In genomic region chr11:126072141-126072741, GRCh38 we compare ENCODE assay signal across 18 cellular contexts. TPM values are rescaled to one million over a fixed set of nuclear protein-coding genes. Genes with fewer than 3 reads are reported as not detected.
DNase-seq lines count a peak whose midpoint lies in the region; ATAC-seq and TF ChIP-seq lines count a peak whose summit lies in the region.
"Had no signal": no experiment of that assay in that cellular context is flagged by ENCODE, and none has a peak within 500 bp of the region (broad histone marks: within the 10 kb centered on the region; RNA-seq: fewer than 3 reads in every experiment).

No MANE protein-coding gene starts in this region.

- H3K9me2 ChIP-seq in GM23338 (ENCODE audit: insufficient read depth): no peaks in the 10 kb centered on the region

- H3K79me2 ChIP-seq in GM23338 (replicated peaks; ENCODE audit: insufficient read depth): no peaks in the 10 kb centered on the region
- H3K79me2 ChIP-seq in trophoblast cell (ENCODE audit: control insufficient read depth, insufficient read depth, low read length, poor library complexity): no peaks in the 10 kb centered on the region
- H3K79me2 ChIP-seq: hepatocyte had no signal

- no peaks in the 10 kb centered on the region for H4K20me1 ChIP-seq in GM23338 (replicated peaks; ENCODE audit: insufficient read depth)

- peak overlapping the region; percentile 32 for H2BK12ac ChIP-seq in trophoblast cell (ENCODE audit: low read length)

- H4K8ac ChIP-seq in trophoblast cell (ENCODE audit: low read depth, low read length): no peak overlapping the region

- no peaks in the 10 kb centered on the region for H3K9me3 ChIP-seq in trophoblast cell (ENCODE audit: insufficient read depth, low read depth, low read length)
- H3K9me3 ChIP-seq: upper lobe of right lung had no signal

- H3K9me3 Mint-ChIP-seq in GM23338 (no peaks in the 10 kb centered on the region), WTC11 (no peaks in the 10 kb centered on the region; the same call in 1 of the 2 replicates), glutamatergic neuron (ENCODE audit: unreplicated experiment) (no peaks in the 10 kb centered on the region)
- H3K9me3 Mint-ChIP-seq: T-cell had no signal

- H2AFZ ChIP-seq in GM23338: peak overlapping the region; percentile 74
- H2AFZ ChIP-seq in trophoblast cell (ENCODE audit: insufficient read depth, low read length, poor library complexity): no peak overlapping the region
- H2AFZ ChIP-seq: hepatocyte had no signal

- no peaks in the 10 kb centered on the region for H3K36me3 ChIP-seq in GM23338 (ENCODE audit: insufficient read depth)
- no peaks in the 10 kb centered on the region for H3K36me3 ChIP-seq in trophoblast cell (ENCODE audit: control insufficient read depth in 1 of 2, insufficient read depth in 2 of 2, low read length in 2 of 2)
- H3K36me3 ChIP-seq: upper lobe of right lung had no signal

- no peak overlapping the region for H3K9ac ChIP-seq in trophoblast cell (ENCODE audit: low read length)

- DNase-seq in GM23338 (ENCODE audit: low spot score) (peak; percentile 56), NCI-H2171 (lab: John Stamatoyannopoulos, UW) (peak; percentile 6), WTC11 (ENCODE audit: low spot score) (no peak), trophoblast cell (no peak), glutamatergic neuron (no peak), ureter (ENCODE audit: low spot score) (no peak), NCI-H2227 treated with DMSO at 0.1 percent for 48 hours (lab: John Stamatoyannopoulos, UW) (no peak)
- DNase-seq: activated CD4-positive, alpha-beta T cell treated with anti-CD3 and anti-CD28 coated beads for 1 hour; erythroblast; IMR-90; NCI-H1092 treated with DMSO at 0.1 percent for 48 hours; T-cell; upper lobe of right lung had no signal

- no peak overlapping the region for H4K12ac ChIP-seq in trophoblast cell (ENCODE audit: low read depth, low read length)

- H3K18ac ChIP-seq in trophoblast cell (ENCODE audit: low read length): no peak overlapping the region

- H3K4ac ChIP-seq in trophoblast cell (ENCODE audit: low read depth, low read length): no peak overlapping the region

- peak overlapping the region; percentile 54 for H4K91ac ChIP-seq in trophoblast cell (ENCODE audit: low read depth, low read length)

- H3K4me3 Mint-ChIP-seq in GM23338: peak overlapping the region; percentile 31; the same call in 2 of the 3 replicates
- peak overlapping the region; percentile 11 for H3K4me3 Mint-ChIP-seq in WTC11
- no peak overlapping the region for H3K4me3 Mint-ChIP-seq in glutamatergic neuron (ENCODE audit: unreplicated experiment)
- H3K4me3 Mint-ChIP-seq: B cell; stimulated activated memory B cell treated with anti-CD40 and anti-IgM and Interleukin-4, amounts not matched to agents 10 μg/mL and 1 μg/mL and 100 μg/mL, for 72 hours; T-cell had no signal

- POLR2A ChIA-PET in WTC11 (lab: Charles Lee): interaction anchor here (1.6 kb wide), 1 partner anchor 10 kb away, joined by 5 read pairs; the partner anchor contains the start of gene CDON

- H3K27me3 Mint-ChIP-seq in GM23338 (ENCODE audit: insufficient read depth, low read depth, poor library complexity): peaks cover 7% of the 10 kb centered on the region
- H3K27me3 Mint-ChIP-seq in WTC11 (ENCODE audit: low read depth): no peaks in the 10 kb centered on the region
- peaks cover 1% of the 10 kb centered on the region for H3K27me3 Mint-ChIP-seq in glutamatergic neuron (ENCODE audit: unreplicated experiment)

- no peaks in the 10 kb centered on the region for H3F3A ChIP-seq in GM23338 (replicated peaks; ENCODE audit: low read depth)

- H2BK120ac ChIP-seq in trophoblast cell (ENCODE audit: insufficient read depth, low read length, poor library complexity): no peak overlapping the region

- ATAC-seq in GM23338 (peak; percentile 32), WTC11 (peak; percentile 32), GM19324 (IDR thresholded peaks at IDR 0.05; ENCODE audit: low FRiP score, unreplicated experiment) (no peak)
- ATAC-seq: left lobe of liver; stimulated activated memory B cell treated with anti-CD40 and anti-IgM and Interleukin-4, amounts not matched to agents 10 μg/mL and 1 μg/mL and 100 μg/mL, for 72 hours; T-cell; upper lobe of right lung had no signal

- H3K4me1 ChIP-seq in GM23338 (ENCODE audit: insufficient read depth) (peaks cover 25% of the 10 kb centered on the region), trophoblast cell (ENCODE audit: control insufficient read depth in 1 of 2, insufficient read depth in 2 of 2, low read length in 2 of 2) (peaks cover 0 to 3% of the 10 kb centered on the region in 2 experiments)
- H3K4me1 ChIP-seq: upper lobe of right lung had no signal

- H3K14ac ChIP-seq in trophoblast cell (ENCODE audit: low read length): no peak overlapping the region

- no peak overlapping the region for H2BK5ac ChIP-seq in trophoblast cell (ENCODE audit: low read depth, low read length, poor library complexity)

- no peak overlapping the region for H3K27ac Mint-ChIP-seq in GM23338
- H3K27ac Mint-ChIP-seq in WTC11: peak overlapping the region; percentile 6; the same call in 1 of the 2 replicates
- no peak overlapping the region for H3K27ac Mint-ChIP-seq in glutamatergic neuron (ENCODE audit: unreplicated experiment)
- H3K27ac Mint-ChIP-seq: B cell; stimulated activated memory B cell treated with anti-CD40 and anti-IgM and Interleukin-4, amounts not matched to agents 10 μg/mL and 1 μg/mL and 100 μg/mL, for 72 hours; T-cell had no signal

- peak overlapping the region; percentile 3; the same call in 1 of the 2 replicates for H3K4me3 ChIP-seq in GM23338
- H3K4me3 ChIP-seq in trophoblast cell (ENCODE audit: low read depth, low read length): no peak overlapping the region
- H3K4me3 ChIP-seq: hepatocyte, upper lobe of right lung had no signal

- H3K23ac ChIP-seq in trophoblast cell (ENCODE audit: low read length): no peak overlapping the region

- H3K27ac ChIP-seq in GM23338 (ENCODE audit: low read depth): 0 out of 2 replicates have a peak overlapping the region, but pooled peaks have one; percentile 23
- no peak overlapping the region for H3K27ac ChIP-seq in trophoblast cell (ENCODE audit: low read depth, low read length)
- H3K27ac ChIP-seq: hepatocyte, upper lobe of right lung had no signal

- H3K4me2 ChIP-seq in GM23338: peak overlapping the region; percentile 55
- H3K4me2 ChIP-seq in trophoblast cell (ENCODE audit: low read length): no peak overlapping the region
- H3K4me2 ChIP-seq: hepatocyte had no signal

- H3K79me1 ChIP-seq in trophoblast cell (ENCODE audit: low read length): peaks cover under 1% of the 10 kb centered on the region

- CTCF ChIA-PET in WTC11 (lab: Charles Lee): interaction anchor here (1.1 kb wide), 1 partner anchor 11 kb away, joined by 5 read pairs; no protein-coding TSS in a partner anchor

- no CpG with 5 or more reads among the region's 5 CpGs for WGBS in trophoblast cell (ENCODE audit: extremely low coverage, insufficient coverage, insufficient read length)

- H3K4me1 Mint-ChIP-seq in GM23338 (peaks cover 30% of the 10 kb centered on the region), WTC11 (peaks cover 31% of the 10 kb centered on the region), glutamatergic neuron (ENCODE audit: low read depth, unreplicated experiment) (peaks cover 4% of the 10 kb centered on the region)
- H3K4me1 Mint-ChIP-seq: B cell; stimulated activated memory B cell treated with anti-CD40 and anti-IgM and Interleukin-4, amounts not matched to agents 10 μg/mL and 1 μg/mL and 100 μg/mL, for 72 hours; T-cell had no signal

- H3K27me3 ChIP-seq in GM23338 (ENCODE audit: insufficient read depth): no peaks in the 10 kb centered on the region
- no peaks in the 10 kb centered on the region for H3K27me3 ChIP-seq in trophoblast cell (ENCODE audit: insufficient read depth, low read length)
- H3K27me3 ChIP-seq: hepatocyte, upper lobe of right lung had no signal

- no peak overlapping the region for H2AK5ac ChIP-seq in trophoblast cell (ENCODE audit: low read length)

- no peaks in the 10 kb centered on the region for H3K36me3 Mint-ChIP-seq in GM23338 (ENCODE audit: low read depth)
- no peaks in the 10 kb centered on the region for H3K36me3 Mint-ChIP-seq in WTC11
- no peaks in the 10 kb centered on the region for H3K36me3 Mint-ChIP-seq in glutamatergic neuron (ENCODE audit: unreplicated experiment)
- H3K36me3 Mint-ChIP-seq: stimulated activated memory B cell treated with anti-CD40 and anti-IgM and Interleukin-4, amounts not matched to agents 10 μg/mL and 1 μg/mL and 100 μg/mL, for 72 hours; T-cell had no signal

- TF ChIP-seq CTCF in GM23338 (conservative IDR thresholded peaks at IDR 0.05; ENCODE audit: low read depth in 2 of 2) (no peak), WTC11 (IDR thresholded peaks at IDR 0.05) (no peak), glutamatergic neuron (IDR thresholded peaks at IDR 0.05; ENCODE audit: partially characterized antibody, unreplicated experiment) (no peak)

TF ChIP-seq in WTC11, 78 proteins besides CTCF, POLR2A, EP300 and RAD21:
- TF ChIP-seq E2F1 (CRISPR knock-in tag; IDR thresholded peaks at IDR 0.05) (no peak), ESRRA (CRISPR knock-in tag; IDR thresholded peaks at IDR 0.05; ENCODE audit: borderline replicate concordance) (no peak), NR3C1 (CRISPR knock-in tag; conservative IDR thresholded peaks at IDR 0.05; ENCODE audit: low read depth) (no peak)

RNA-seq across cellular contexts. Expression of gene CDON, which starts 9.6 kb away (rescaled TPM):
- 31.2 and 35.5 TPM in 2 replicates for total RNA-seq in GM23338 (2014; rRNA removed; shearing (Covaris generic))
- 3.3 and 4.1 TPM in 2 replicates for polyA plus RNA-seq in GM23338 (2016; fragmentation: Nextera tagmentation; extraction: Ambion mirVana)
- total RNA-seq in WTC11 (2021): 33.0 to 34.1 TPM (median 33.3 TPM) in 3 replicates
- polyA plus RNA-seq in trophoblast cell (2013): 41.5 and 45.5 TPM in 2 replicates
- 21.0 TPM for total RNA-seq in glutamatergic neuron (ENCODE audit: unreplicated experiment)
- 7.4 TPM for total RNA-seq in ureter
- total RNA-seq: B cell had no signal

Comparison
In these comparisons a context has a peak if more than half of its experiments do, and no peak if none do; other contexts are left out.
1. DNase-seq: peak in GM23338 (single experiment) and NCI-H2171 (single experiment); none in WTC11 (single experiment), trophoblast cell (0 of 2), glutamatergic neuron (single experiment), ureter (single experiment) and NCI-H2227 treated with DMSO at 0.1 percent for 48 hours (single experiment).